Comparison of ENCODE assay signal across 8 cellular contexts in the genomic region with DNA sequence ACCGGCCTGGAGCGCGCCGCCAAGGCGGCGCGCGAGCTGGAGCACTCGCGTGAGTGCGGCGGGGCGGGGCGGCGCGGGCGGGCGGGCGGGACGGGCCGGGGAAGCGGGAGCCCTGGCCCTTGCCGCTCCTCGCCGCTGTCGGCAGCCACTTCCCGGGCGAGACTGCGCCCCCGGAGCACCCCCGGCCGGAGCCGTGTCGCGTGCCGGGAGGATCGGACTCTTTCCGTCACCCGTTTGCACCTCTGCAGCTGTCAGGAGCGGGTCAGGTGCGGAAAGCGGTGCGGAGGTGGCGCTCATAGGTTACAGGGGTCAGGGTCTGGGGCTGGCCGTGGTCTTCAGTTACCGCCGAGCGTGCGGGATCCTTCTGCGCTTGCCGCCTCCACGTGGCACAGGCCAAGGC. TPM values are rescaled to one million over a fixed set of nuclear protein-coding genes. Genes with fewer than 3 reads are reported as not detected.
DNase-seq lines count a peak whose midpoint lies in the region; ATAC-seq and TF ChIP-seq lines count a peak whose summit lies in the region.
"Not testable (repeated sequence)": the region's sequence is repeated elsewhere in the genome, so short reads cannot be mapped to it uniquely, and the experiment has no call there.

No MANE protein-coding gene starts in this region.

- peak overlapping the region; percentile 79 for H3K4me3 Mint-ChIP-seq in activated T-helper 1 cell treated with anti-CD3 and anti-CD28 coated beads, Interleukin-12 subunit alpha, Interleukin-12 subunit beta, Interleukin-2, Interleukin-4 antibody, amounts not matched to agents 30 ng/mL and 10 ng/mL and 1 ng/mL, durations not matched to agents 14 hours and 24 hours and 36 hours
- H3K4me3 Mint-ChIP-seq in effector memory CD8-positive, alpha-beta T cell, result peak overlapping the region; percentile 68 to 90
- H3K4me3 Mint-ChIP-seq in progenitor cell of endocrine pancreas (ENCODE audit: low read depth), result peak overlapping the region; percentile 67

- not testable (repeated sequence) for H3K4me1 Mint-ChIP-seq in activated T-helper 1 cell treated with anti-CD3 and anti-CD28 coated beads, Interleukin-12 subunit alpha, Interleukin-12 subunit beta, Interleukin-2, Interleukin-4 antibody, amounts not matched to agents 30 ng/mL and 10 ng/mL and 1 ng/mL, durations not matched to agents 14 hours and 24 hours and 36 hours (ENCODE audit: low read depth); progenitor cell of endocrine pancreas (ENCODE audit: low read depth)
- H3K4me1 Mint-ChIP-seq in effector memory CD8-positive, alpha-beta T cell (ENCODE audit: low read depth in 2 of 2), result peaks cover 10 to 14% of the 10 kb centered on the region in 2 donors

- not testable (repeated sequence) for H3K9me3 Mint-ChIP-seq in activated T-helper 1 cell treated with anti-CD3 and anti-CD28 coated beads, Interleukin-12 subunit alpha, Interleukin-12 subunit beta, Interleukin-2, Interleukin-4 antibody, amounts not matched to agents 30 ng/mL and 10 ng/mL and 1 ng/mL, durations not matched to agents 14 hours and 24 hours and 36 hours; effector memory CD8-positive, alpha-beta T cell; progenitor cell of endocrine pancreas (ENCODE audit: low read depth)

- H3K27me3 ChIP-seq in kidney epithelial cell (ENCODE audit: control insufficient read depth, insufficient read depth, low read length); upper lobe of right lung: not testable (repeated sequence)

- CTCF ChIA-PET in RWPE1 (lab: Yijun Ruan, JAX), result not testable (repeated sequence)

- peak; percentile 15 for DNase-seq in GM12865 (ENCODE audit: low read depth)
- not testable (repeated sequence) for DNase-seq in RWPE1 (ENCODE audit: low spot score); kidney epithelial cell (ENCODE audit: low read depth); progenitor cell of endocrine pancreas (ENCODE audit: low spot score, unreplicated experiment); upper lobe of right lung
- peak; percentile 33 for DNase-seq in activated T-helper 1 cell treated with anti-CD3 and anti-CD28 coated beads, Interleukin-12 subunit alpha, Interleukin-12 subunit beta, Interleukin-2, Interleukin-4 antibody, amounts not matched to agents 30 ng/mL and 10 ng/mL and 1 ng/mL, durations not matched to agents 14 hours and 24 hours and 36 hours (ENCODE audit: low spot score)
- peak in 1 of 3 experiments; percentile 22 for DNase-seq in effector memory CD8-positive, alpha-beta T cell

- not testable (repeated sequence) for H3K27ac Mint-ChIP-seq in activated T-helper 1 cell treated with anti-CD3 and anti-CD28 coated beads, Interleukin-12 subunit alpha, Interleukin-12 subunit beta, Interleukin-2, Interleukin-4 antibody, amounts not matched to agents 30 ng/mL and 10 ng/mL and 1 ng/mL, durations not matched to agents 14 hours and 24 hours and 36 hours; progenitor cell of endocrine pancreas
- peak overlapping the region; percentile 92 to 94 for H3K27ac Mint-ChIP-seq in effector memory CD8-positive, alpha-beta T cell

- H3K4me1 ChIP-seq in upper lobe of right lung, result not testable (repeated sequence)

- TF ChIP-seq CTCF in GM12865 (IDR thresholded peaks at IDR 0.05; ENCODE audit: insufficient read depth, low read depth, low read length, missing control alignments); RWPE1 (conservative IDR thresholded peaks at IDR 0.05; ENCODE audit: low read depth); kidney epithelial cell (IDR thresholded peaks at IDR 0.05; ENCODE audit: insufficient read depth, low read length, poor library complexity, severe bottlenecking); progenitor cell of endocrine pancreas (IDR thresholded peaks at IDR 0.05; ENCODE audit: unreplicated experiment); upper lobe of right lung (IDR thresholded peaks at IDR 0.05): not testable (repeated sequence)

- H3K4me3 ChIP-seq in GM12865 (ENCODE audit: low read depth, low read length), result peak overlapping the region; percentile 65
- peak overlapping the region; percentile 68 for H3K4me3 ChIP-seq in kidney epithelial cell (ENCODE audit: low read depth, low read length)
- peak overlapping the region; percentile 88 for H3K4me3 ChIP-seq in upper lobe of right lung

- peak; percentile 4 for ATAC-seq in HG03064 (IDR thresholded peaks at IDR 0.05; ENCODE audit: low read depth, unreplicated experiment)
- ATAC-seq in effector memory CD8-positive, alpha-beta T cell (replicated peaks), result peak; percentile 32
- not testable (repeated sequence) for ATAC-seq in upper lobe of right lung

- not testable (repeated sequence) for H3K36me3 ChIP-seq in kidney epithelial cell (ENCODE audit: control insufficient read depth, insufficient read depth, low read length); upper lobe of right lung

- POLR2A ChIA-PET in RWPE1 (lab: Yijun Ruan, JAX; ENCODE audit: low non-redundant PET), result not testable (repeated sequence)

- not testable (repeated sequence) for H3K9me3 ChIP-seq in upper lobe of right lung

- H3K27me3 Mint-ChIP-seq in activated T-helper 1 cell treated with anti-CD3 and anti-CD28 coated beads, Interleukin-12 subunit alpha, Interleukin-12 subunit beta, Interleukin-2, Interleukin-4 antibody, amounts not matched to agents 30 ng/mL and 10 ng/mL and 1 ng/mL, durations not matched to agents 14 hours and 24 hours and 36 hours (ENCODE audit: insufficient read depth); effector memory CD8-positive, alpha-beta T cell; progenitor cell of endocrine pancreas: not testable (repeated sequence)

- peak overlapping the region; percentile 90 for H3K27ac ChIP-seq in RWPE1
- H3K27ac ChIP-seq in upper lobe of right lung, result not testable (repeated sequence)

- not testable (repeated sequence) for H3K36me3 Mint-ChIP-seq in activated T-helper 1 cell treated with anti-CD3 and anti-CD28 coated beads, Interleukin-12 subunit alpha, Interleukin-12 subunit beta, Interleukin-2, Interleukin-4 antibody, amounts not matched to agents 30 ng/mL and 10 ng/mL and 1 ng/mL, durations not matched to agents 14 hours and 24 hours and 36 hours (ENCODE audit: low read depth); progenitor cell of endocrine pancreas (ENCODE audit: insufficient read depth)
- peaks cover 18% of the 10 kb centered on the region for H3K36me3 Mint-ChIP-seq in effector memory CD8-positive, alpha-beta T cell (ENCODE audit: insufficient read depth)

- intact Hi-C loops in activated T-helper 1 cell treated with anti-CD3 and anti-CD28 coated beads, Interleukin-12 subunit alpha, Interleukin-12 subunit beta, Interleukin-2, Interleukin-4 antibody, amounts not matched to agents 30 ng/mL and 10 ng/mL and 1 ng/mL, durations not matched to agents 14 hours and 24 hours and 36 hours (cut with micrococcal nuclease), result loop anchor here (1.0 to 5.0 kb wide), 5 partner anchors 62 to 212 kb away; a partner anchor contains a TSS
- intact Hi-C loops in upper lobe of right lung (cut with DNase I), result not testable (repeated sequence)

RNA-seq across cellular contexts. Expression of a gene that starts 0.5 kb away (rescaled TPM):
- total RNA-seq in activated T-helper 1 cell treated with anti-CD3 and anti-CD28 coated beads, Interleukin-12 subunit alpha, Interleukin-12 subunit beta, Interleukin-2, Interleukin-4 antibody, amounts not matched to agents 30 ng/mL and 10 ng/mL and 1 ng/mL, durations not matched to agents 14 hours and 24 hours and 36 hours, result 108 TPM in 2 replicates
- 51.5 and 53.6 TPM in 2 replicates for total RNA-seq in kidney epithelial cell
- total RNA-seq in progenitor cell of endocrine pancreas, result 37.4 and 38.8 TPM in 2 replicates
- 21.9 TPM for total RNA-seq in upper lobe of right lung

RNA-seq across cellular contexts. Expression of a gene that starts 28.0 kb away (rescaled TPM):
- total RNA-seq in activated T-helper 1 cell treated with anti-CD3 and anti-CD28 coated beads, Interleukin-12 subunit alpha, Interleukin-12 subunit beta, Interleukin-2, Interleukin-4 antibody, amounts not matched to agents 30 ng/mL and 10 ng/mL and 1 ng/mL, durations not matched to agents 14 hours and 24 hours and 36 hours, result 0.41 and 1.0 TPM in 2 replicates
- 2.8 and 3.9 TPM in 2 replicates for total RNA-seq in kidney epithelial cell
- total RNA-seq in progenitor cell of endocrine pancreas, result 5.1 and 6.6 TPM in 2 replicates
- 2.9 TPM for total RNA-seq in upper lobe of right lung

RNA-seq across cellular contexts. Expression of a gene that starts 40.9 kb away (rescaled TPM):
- 106 and 113 TPM in 2 replicates for total RNA-seq in activated T-helper 1 cell treated with anti-CD3 and anti-CD28 coated beads, Interleukin-12 subunit alpha, Interleukin-12 subunit beta, Interleukin-2, Interleukin-4 antibody, amounts not matched to agents 30 ng/mL and 10 ng/mL and 1 ng/mL, durations not matched to agents 14 hours and 24 hours and 36 hours
- total RNA-seq in kidney epithelial cell (31.4 and 37.8 TPM in 2 replicates), progenitor cell of endocrine pancreas (36.7 and 42.0 TPM in 2 replicates), upper lobe of right lung (24.3 TPM)
